1 cellular context compared by ENCODE assay signal in the genomic region with DNA sequence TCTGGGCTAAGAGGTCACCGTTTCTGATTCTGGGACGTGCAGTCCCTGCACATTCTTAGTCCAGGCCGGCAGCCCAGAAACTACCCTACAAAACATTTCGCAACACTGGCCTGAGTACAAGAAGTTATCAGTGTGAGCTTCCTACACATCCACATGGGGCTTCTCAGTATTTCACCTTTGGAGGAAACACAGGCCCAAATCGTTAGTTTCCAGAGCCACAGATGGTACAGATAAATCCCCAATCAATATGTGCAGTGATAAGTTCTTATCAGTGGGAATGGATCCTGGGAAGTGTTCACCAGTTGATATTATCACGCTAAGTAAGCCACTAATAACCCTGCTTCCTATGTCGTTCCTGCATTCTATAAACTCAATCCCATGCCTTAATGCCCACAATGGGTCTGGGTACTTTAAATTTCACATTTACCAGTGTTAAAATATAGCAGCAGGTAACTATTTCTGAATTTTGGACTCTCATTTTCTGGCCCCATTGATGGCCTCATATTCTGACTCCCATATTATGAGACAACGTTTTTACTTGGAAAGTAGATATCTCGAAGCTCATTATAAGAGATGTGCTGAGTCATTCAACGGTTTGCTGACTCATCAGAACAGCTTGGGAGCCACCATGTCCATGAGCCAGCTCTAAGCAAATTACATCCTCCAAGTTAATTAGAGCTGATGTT.
TF ChIP-seq lines count a peak whose summit lies in the region.

No MANE protein-coding gene starts in this region.

TF ChIP-seq in K562, 482 proteins besides CTCF, POLR2A, EP300 and RAD21 (continued from another document and continues in another):
- TF ChIP-seq FOXA1 (IDR thresholded peaks at IDR 0.05; ENCODE audit: borderline replicate concordance) (no peak), ZNF830 (CRISPR knock-in tag; IDR thresholded peaks at IDR 0.05) (no peak), ZNF407 (IDR thresholded peaks at IDR 0.05; ENCODE audit: low read depth) (peak; percentile 15; the same call in 1 of the 2 replicates), POLR3A (IDR thresholded peaks at IDR 0.05; ENCODE audit: borderline replicate concordance, extremely low read depth, insufficient read depth, insufficient read length) (no peak), BRF1 (IDR thresholded peaks at IDR 0.05; ENCODE audit: borderline replicate concordance, extremely low read depth, insufficient read length) (no peak), NR2F6 (CRISPR knock-in tag; IDR thresholded peaks at IDR 0.05) (no peak), COPS2 (conservative IDR thresholded peaks at IDR 0.05) (no peak), KLF16 (IDR thresholded peaks at IDR 0.05) (peak; percentile 76), CSDE1 (IDR thresholded peaks at IDR 0.05) (no peak), XRCC3 (IDR thresholded peaks at IDR 0.05) (no peak), RNF219 (CRISPR knock-in tag; IDR thresholded peaks at IDR 0.05) (0 out of 2 replicates have a peak, but pooled peaks have one; percentile 22), ZZZ3 (IDR thresholded peaks at IDR 0.05) (no peak), SLC30A9 (CRISPR knock-in tag; IDR thresholded peaks at IDR 0.05) (no peak), NCOA6 (IDR thresholded peaks at IDR 0.05) (no peak; the same call in 1 of the 2 replicates), FOXJ3 (CRISPR knock-in tag; IDR thresholded peaks at IDR 0.05) (no peak), ETS2 (tag; IDR thresholded peaks at IDR 0.05; ENCODE audit: borderline replicate concordance, poor library complexity, severe bottlenecking) (no peak), CBX1 (IDR thresholded peaks at IDR 0.05; ENCODE audit: low read depth) (no peak), KDM1A (IDR thresholded peaks at IDR 0.05) (peak; percentile 33 to 44; a peak in 3 of 4 replicates), CEBPB (tag; IDR thresholded peaks at IDR 0.05) (peak; percentile 100), CCNT2 (IDR thresholded peaks at IDR 0.05; ENCODE audit: borderline replicate concordance, extremely low read depth, insufficient read length, low read depth, low read length) (peak; percentile 94), ZNF354B (CRISPR knock-in tag; IDR thresholded peaks at IDR 0.05) (no peak), XRCC4 (IDR thresholded peaks at IDR 0.05; ENCODE audit: extremely low read depth, insufficient read depth, insufficient read length) (no peak), NCOA1 (IDR thresholded peaks at IDR 0.05; ENCODE audit: low read depth) (peak; percentile 66), ZNF551 (CRISPR knock-in tag; IDR thresholded peaks at IDR 0.05) (no peak), POLR2AphosphoS5 (IDR thresholded peaks at IDR 0.05; ENCODE audit: control insufficient read depth, insufficient read depth, low read depth, low read length) (no peak; the same call in 1 of the 2 replicates), NCOR1 (IDR thresholded peaks at IDR 0.05) (peak; percentile 84), RBM14 (IDR thresholded peaks at IDR 0.05; ENCODE audit: borderline replicate concordance, insufficient read depth, low read depth, low read length) (no peak), ZNF24 (IDR thresholded peaks at IDR 0.05) (peak; percentile 50; the same call in 1 of the 2 replicates), TEAD2 (tag; IDR thresholded peaks at IDR 0.05) (no peak), ZNF311 (CRISPR knock-in tag; IDR thresholded peaks at IDR 0.05) (no peak; the same call in 1 of the 2 replicates)
- TF ChIP-seq, protein P1, sequence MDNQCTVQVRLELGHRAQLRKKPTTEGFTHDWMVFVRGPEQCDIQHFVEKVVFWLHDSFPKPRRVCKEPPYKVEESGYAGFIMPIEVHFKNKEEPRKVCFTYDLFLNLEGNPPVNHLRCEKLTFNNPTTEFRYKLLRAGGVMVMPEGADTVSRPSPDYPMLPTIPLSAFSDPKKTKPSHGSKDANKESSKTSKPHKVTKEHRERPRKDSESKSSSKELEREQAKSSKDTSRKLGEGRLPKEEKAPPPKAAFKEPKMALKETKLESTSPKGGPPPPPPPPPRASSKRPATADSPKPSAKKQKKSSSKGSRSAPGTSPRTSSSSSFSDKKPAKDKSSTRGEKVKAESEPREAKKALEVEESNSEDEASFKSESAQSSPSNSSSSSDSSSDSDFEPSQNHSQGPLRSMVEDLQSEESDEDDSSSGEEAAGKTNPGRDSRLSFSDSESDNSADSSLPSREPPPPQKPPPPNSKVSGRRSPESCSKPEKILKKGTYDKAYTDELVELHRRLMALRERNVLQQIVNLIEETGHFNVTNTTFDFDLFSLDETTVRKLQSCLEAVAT (IDR thresholded peaks at IDR 0.05) = peak in 1 of 2 experiments; percentile 33; a peak in 1 of 4 replicates
- TF ChIP-seq, protein P2, sequence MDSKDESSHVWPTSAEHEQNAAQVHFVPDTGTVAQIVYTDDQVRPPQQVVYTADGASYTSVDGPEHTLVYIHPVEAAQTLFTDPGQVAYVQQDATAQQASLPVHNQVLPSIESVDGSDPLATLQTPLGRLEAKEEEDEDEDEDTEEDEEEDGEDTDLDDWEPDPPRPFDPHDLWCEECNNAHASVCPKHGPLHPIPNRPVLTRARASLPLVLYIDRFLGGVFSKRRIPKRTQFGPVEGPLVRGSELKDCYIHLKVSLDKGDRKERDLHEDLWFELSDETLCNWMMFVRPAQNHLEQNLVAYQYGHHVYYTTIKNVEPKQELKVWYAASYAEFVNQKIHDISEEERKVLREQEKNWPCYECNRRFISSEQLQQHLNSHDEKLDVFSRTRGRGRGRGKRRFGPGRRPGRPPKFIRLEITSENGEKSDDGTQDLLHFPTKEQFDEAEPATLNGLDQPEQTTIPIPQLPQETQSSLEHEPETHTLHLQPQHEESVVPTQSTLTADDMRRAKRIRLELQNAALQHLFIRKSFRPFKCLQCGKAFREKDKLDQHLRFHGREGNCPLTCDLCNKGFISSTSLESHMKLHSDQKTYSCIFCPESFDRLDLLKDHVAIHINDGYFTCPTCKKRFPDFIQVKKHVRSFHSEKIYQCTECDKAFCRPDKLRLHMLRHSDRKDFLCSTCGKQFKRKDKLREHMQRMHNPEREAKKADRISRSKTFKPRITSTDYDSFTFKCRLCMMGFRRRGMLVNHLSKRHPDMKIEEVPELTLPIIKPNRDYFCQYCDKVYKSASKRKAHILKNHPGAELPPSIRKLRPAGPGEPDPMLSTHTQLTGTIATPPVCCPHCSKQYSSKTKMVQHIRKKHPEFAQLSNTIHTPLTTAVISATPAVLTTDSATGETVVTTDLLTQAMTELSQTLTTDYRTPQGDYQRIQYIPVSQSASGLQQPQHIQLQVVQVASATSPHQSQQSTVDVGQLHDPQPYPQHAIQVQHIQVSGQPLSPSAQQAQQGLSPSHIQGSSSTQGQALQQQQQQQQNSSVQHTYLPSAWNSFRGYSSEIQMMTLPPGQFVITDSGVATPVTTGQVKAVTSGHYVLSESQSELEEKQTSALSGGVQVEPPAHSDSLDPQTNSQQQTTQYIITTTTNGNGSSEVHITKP (IDR thresholded peaks at IDR 0.05; ENCODE audit: partially characterized antibody) = peak; percentile 81
